ENCODE assay signal across 8 cellular contexts in genomic region chr12:22543246-22544037, GRCh38. TPM values are rescaled to one million over a fixed set of nuclear protein-coding genes. Genes with fewer than 3 reads are reported as not detected.
DNase-seq lines count a peak whose midpoint lies in the region; ATAC-seq and TF ChIP-seq lines count a peak whose summit lies in the region.

No MANE protein-coding gene starts in this region.

- H3K4me1 ChIP-seq in OCI-LY7 (ENCODE audit: insufficient read depth, low read length, poor library complexity, severe bottlenecking) (peaks cover 28% of the 10 kb centered on the region), transverse colon (peaks cover 10 to 32% (median 18%) of the 10 kb centered on the region in 4 donors)

- H3K27ac ChIP-seq in C4-2B, result peak overlapping the region; percentile 80
- peak overlapping the region; percentile 78 for H3K27ac ChIP-seq in OCI-LY7 (ENCODE audit: low read depth, low read length, poor library complexity, severe bottlenecking)
- peak overlapping the region; percentile 89 to 99 (median 94) for H3K27ac ChIP-seq in transverse colon

- in situ Hi-C loops in transverse colon (cut with MboI; ENCODE audit: low pct_ligation_motif_present in 1 of 4, low pct_unique_long_range_greater_than_20kb in 1 of 4, low sequenced_read_pairs in 3 of 4), result loop anchor here (5.0 to 10.0 kb wide), 2 partner anchors 81 to 84 kb away; partner anchors contain the start of gene ETNK1 (in 4 of the 4)

- H3K79me2 ChIP-seq in OCI-LY7 (ENCODE audit: insufficient read depth, low read depth, low read length), result peaks cover 24% of the 10 kb centered on the region; the same call in 1 of the 2 replicates

- peak overlapping the region; percentile 89 for H3K4me2 ChIP-seq in OCI-LY7 (ENCODE audit: low read length)

- POLR2A ChIA-PET in OCI-LY7 (lab: Charles Lee), result interaction anchor here (0.6 kb wide), 1 partner anchor 1435 kb away, joined by 3 read pairs; no protein-coding TSS in a partner anchor

- DNase-seq in OCI-LY7 (ENCODE audit: low spot score) (peak; percentile 53), glomerular visceral epithelial cell (ENCODE audit: extremely low spot score) (peak; percentile 58), omental fat pad (ENCODE audit: low spot score) (peak; percentile 29), transverse colon (peak; percentile 82)
- peak; percentile 9 for DNase-seq in activated gamma-delta T cell treated with anti-CD3 and anti-CD28 coated beads, Interleukin-2, amount 50 U/mL, for 16 hours (ENCODE audit: low read depth)

- no peak for TF ChIP-seq EP300 in transverse colon (IDR thresholded peaks at IDR 0.05; ENCODE audit: low read depth)

- intact Hi-C loops in OCI-LY7 (cut with micrococcal nuclease; ENCODE audit: unreplicated experiment), result loop anchor here (1.0 to 10.0 kb wide), 3 partner anchors 82 to 886 kb away; partner anchors contain the start of genes CMAS, ETNK1 and LDHB
- intact Hi-C loops in transverse colon (cut with DNase I; ENCODE audit: low total_unique reads), result loop anchor here (2.0 kb wide), 1 partner anchor 89 kb away; no protein-coding TSS in a partner anchor

- H3K36me3 ChIP-seq in OCI-LY7 (ENCODE audit: insufficient read depth, low read length), result peaks cover 15% of the 10 kb centered on the region
- H3K36me3 ChIP-seq in transverse colon, result no peaks in the 10 kb centered on the region

- CTCF ChIA-PET in OCI-LY7 (lab: Charles Lee; ENCODE audit: unreplicated experiment), result no interaction called here

- BruUV-seq in OCI-LY7 (replicated peaks; lab: Mats Ljungman, UMichigan), result no TSS peak

- H3K9me3 ChIP-seq in OCI-LY7 (ENCODE audit: low read length) (peaks cover 4% of the 10 kb centered on the region; the same call in 1 of the 2 replicates), transverse colon (no peaks in the 10 kb centered on the region)

- H3K9me2 ChIP-seq in OCI-LY7 (ENCODE audit: insufficient read depth, low read length), result no peaks in the 10 kb centered on the region

- WGBS in transverse colon (ENCODE audit: low coverage in 1 of 2), 2 donors, result 5% methylated on average over 25 of the region's 28 CpGs; no CpG with 5 or more reads in 1 of the 2 donors

- H3K4me3 ChIP-seq in OCI-LY7 (ENCODE audit: low read depth, low read length, poor library complexity, severe bottlenecking), result peak overlapping the region; percentile 94
- peak overlapping the region; percentile 54 to 91 (median 70) for H3K4me3 ChIP-seq in transverse colon

- no peak for TF ChIP-seq CTCF in C4-2B (conservative IDR thresholded peaks at IDR 0.05)
- no peak for TF ChIP-seq CTCF in OCI-LY7 (conservative IDR thresholded peaks at IDR 0.05; ENCODE audit: low read length)
- TF ChIP-seq CTCF in omental fat pad (IDR thresholded peaks at IDR 0.05), result no peak
- TF ChIP-seq CTCF in transverse colon (IDR thresholded peaks at IDR 0.05), result no peak

- no peak for TF ChIP-seq POLR2A in transverse colon (IDR thresholded peaks at IDR 0.05)

- ATAC-seq in GM19395 (IDR thresholded peaks at IDR 0.05; ENCODE audit: unreplicated experiment) (peak; percentile 50), HG03457 (IDR thresholded peaks at IDR 0.05; ENCODE audit: unreplicated experiment) (peak; percentile 40), omental fat pad (ENCODE audit: low FRiP score) (peak; percentile 51)

- peak overlapping the region; percentile 90; the same call in 1 of the 2 replicates for H2AFZ ChIP-seq in OCI-LY7 (ENCODE audit: low read length)

- no peaks in the 10 kb centered on the region; the same call in 1 of the 2 replicates for H4K20me1 ChIP-seq in OCI-LY7 (ENCODE audit: insufficient read depth, low read length)

- no peaks in the 10 kb centered on the region for H3K27me3 ChIP-seq in transverse colon

RNA-seq across cellular contexts. Expression of gene C2CD5, which starts 0.9 kb away (rescaled TPM):
- 19.7 and 28.4 TPM in 2 replicates for total RNA-seq in OCI-LY7 (2014; rRNA removed; shearing (Covaris generic))
- total RNA-seq in OCI-LY7 (2022), result 50.2 and 61.8 TPM in 2 replicates
- total RNA-seq in omental fat pad, result 10 to 100 TPM; 19.0 to 56.1 (median 26.7) TPM
- total RNA-seq in transverse colon, result 100 to 1,000 TPM in 1 of 4 donors, 10 to 100 TPM in 3; 47.9 to 123 (median 63.6) TPM

Comparison
In these comparisons a context has a peak if more than half of its experiments do, and no peak if none do; other contexts are left out.
1. Peak in every context shown above with its lines: DNase-seq, ATAC-seq, H3K4me3 ChIP-seq and H3K27ac ChIP-seq.
2. DNase-seq: peak in every context shown above with its lines; median percentile 82 in transverse colon; 58 in glomerular visceral epithelial cell; 53 in OCI-LY7; 29 in omental fat pad; 9 in activated gamma-delta T cell treated with anti-CD3 and anti-CD28 coated beads, Interleukin-2, amount 50 U/mL, for 16 hours.